23 cellular contexts compared by ENCODE assay signal in genomic region chr16:57151369-57151768, GRCh38. TPM values are rescaled to one million over a fixed set of nuclear protein-coding genes. Genes with fewer than 3 reads are reported as not detected.
A peak's percentile ranks its signal among the peaks of the same experiment; 100 is the strongest.
DNase-seq lines count a peak whose midpoint lies in the region; TF ChIP-seq lines count a peak whose summit lies in the region.
"Had no signal": no experiment of that assay in that cellular context is flagged by ENCODE, and none has a peak within 500 bp of the region (broad histone marks: within the 10 kb centered on the region; RNA-seq: fewer than 3 reads in every experiment).

No MANE protein-coding gene starts in this region.

- H3K9me3 ChIP-seq in BLaER1 (no peaks in the 10 kb centered on the region), Loucy (ENCODE audit: insufficient read depth, low read depth, low read length) (no peaks in the 10 kb centered on the region), neural progenitor cell (ENCODE audit: low read depth) (no peaks in the 10 kb centered on the region)

- H2AFZ ChIP-seq in Loucy (ENCODE audit: low read length): no peak overlapping the region
- H2AFZ ChIP-seq in neural progenitor cell (replicated peaks): no peak overlapping the region

- intact Hi-C loops in dorsolateral prefrontal cortex (cut with DNase I): no loop called here

- no peaks in the 10 kb centered on the region for H3K9me3 Mint-ChIP-seq in neural progenitor cell
- H3K9me3 Mint-ChIP-seq: activated B cell treated with CpG ODN at 0.5 μM for 24 hours; IgD-negative memory B cell; stimulated activated memory B cell treated with anti-CD40 and anti-IgM and Interleukin-4, amounts not matched to agents 10 μg/mL and 1 μg/mL and 100 μg/mL, for 72 hours had no signal

- H3K27ac ChIP-seq in BLaER1: peak overlapping the region; percentile 91
- peak overlapping the region; percentile 18 to 100 (median 86) for H3K27ac ChIP-seq in dorsolateral prefrontal cortex
- H3K27ac ChIP-seq in neural progenitor cell: no peak overlapping the region

- H3K9me2 ChIP-seq in Loucy (replicated peaks; ENCODE audit: low read depth, low read length): no peaks in the 10 kb centered on the region

- no peaks in the 10 kb centered on the region for H3K79me2 ChIP-seq in Loucy (ENCODE audit: insufficient read depth, low read length)
- H3K79me2 ChIP-seq in neural progenitor cell (ENCODE audit: low read depth): no peaks in the 10 kb centered on the region

- peak overlapping the region; percentile 73 for H3K4me2 ChIP-seq in BLaER1
- peak overlapping the region; percentile 24 for H3K4me2 ChIP-seq in Loucy (ENCODE audit: low read depth, low read length, poor library complexity, severe bottlenecking)
- peak overlapping the region; percentile 18 for H3K4me2 ChIP-seq in neural progenitor cell

- H3F3A ChIP-seq in Loucy (ENCODE audit: low read depth) (0 out of 2 replicates have a peak, but pooled peaks cover 2% of the 10 kb centered on the region), neural progenitor cell (ENCODE audit: low read depth) (peaks cover 24% of the 10 kb centered on the region)

- no peak overlapping the region for H3K4me3 Mint-ChIP-seq in neural progenitor cell
- H3K4me3 Mint-ChIP-seq: activated B cell treated with CpG ODN at 0.5 μM for 24 hours; IgD-negative memory B cell; stimulated activated memory B cell treated with anti-CD40 and anti-IgM and Interleukin-4, amounts not matched to agents 10 μg/mL and 1 μg/mL and 100 μg/mL, for 72 hours had no signal

- H3K4me1 ChIP-seq in BLaER1 (peaks cover 75% of the 10 kb centered on the region), Loucy (ENCODE audit: insufficient read depth, low read length, poor library complexity, severe bottlenecking) (peaks cover 58% of the 10 kb centered on the region), neural progenitor cell (peaks cover 30% of the 10 kb centered on the region)

- H3K36me3 ChIP-seq in BLaER1 (peaks cover 57% of the 10 kb centered on the region), Loucy (ENCODE audit: insufficient read depth, low read length) (peaks cover 43% of the 10 kb centered on the region; the same call in 1 of the 2 replicates), neural progenitor cell (peaks cover 2% of the 10 kb centered on the region)

- TF ChIP-seq CTCF in Loucy (conservative IDR thresholded peaks at IDR 0.05; ENCODE audit: low read length) (no peak), dorsolateral prefrontal cortex (IDR thresholded peaks at IDR 0.05 in 54 of 56, conservative IDR thresholded peaks at IDR 0.05 in 2 of 56; ENCODE audit: low read depth in 1 of 56, partially characterized antibody in 56 of 56) (no peak), neural progenitor cell (IDR thresholded peaks at IDR 0.05) (no peak)

- H3K36me3 Mint-ChIP-seq in neural progenitor cell: peaks cover 36% of the 10 kb centered on the region

- no peak for DNase-seq in dorsolateral prefrontal cortex
- no peak for DNase-seq in neural progenitor cell (ENCODE audit: low spot score)
- no peak for DNase-seq in anterior cingulate cortex (lab: John Stamatoyannopoulos, UW)
- no peak for DNase-seq in T-helper 1 cell
- DNase-seq in OCI-M2 (lab: John Stamatoyannopoulos, UW; ENCODE audit: unreplicated experiment): no peak
- DNase-seq in NCI-H2029 treated with DMSO at 0.1 percent for 48 hours (lab: John Stamatoyannopoulos, UW): no peak
- DNase-seq: activated B cell treated with CpG ODN at 0.5 μM for 24 hours; activated CD4-positive, alpha-beta T cell treated with anti-CD3 and anti-CD28 coated beads, Interleukin-2, amount 50 U/mL, for 48 hours; activated gamma-delta T cell treated with Interleukin-2 at 50 U/mL for 16 hours; COR-L47; dermis blood vessel endothelial cell; DND-41; left cardiac atrium; NCI-H2107; NCI-H446 treated with DMSO at 0.1 percent for 48 hours; PC-3; SHP77; stimulated activated CD4-positive, alpha-beta T cell treated with anti-CD3 and anti-CD28 coated beads, Interleukin-2, amount 100 ng/mL, for 48 hours; T-helper 9 cell had no signal

- H3K27me3 Mint-ChIP-seq in neural progenitor cell (ENCODE audit: insufficient read depth, low read depth): peaks cover 6% of the 10 kb centered on the region
- H3K27me3 Mint-ChIP-seq: activated B cell treated with CpG ODN at 0.5 μM for 24 hours; IgD-negative memory B cell; stimulated activated memory B cell treated with anti-CD40 and anti-IgM and Interleukin-4, amounts not matched to agents 10 μg/mL and 1 μg/mL and 100 μg/mL, for 72 hours had no signal

- peaks cover 44% of the 10 kb centered on the region for H3K4me1 Mint-ChIP-seq in neural progenitor cell

- H4K20me1 ChIP-seq in BLaER1 (no peaks in the 10 kb centered on the region), Loucy (ENCODE audit: insufficient read depth, low read length, poor library complexity, severe bottlenecking) (no peaks in the 10 kb centered on the region), neural progenitor cell (ENCODE audit: low read depth) (peaks cover 12% of the 10 kb centered on the region)

- H3K9ac ChIP-seq in BLaER1 (peak overlapping the region; percentile 62), Loucy (ENCODE audit: low read depth, low read length, poor library complexity, severe bottlenecking) (peak overlapping the region; percentile 17), neural progenitor cell (no peak overlapping the region)

- no peak overlapping the region; the same call in 1 of the 2 replicates for H3K4me3 ChIP-seq in BLaER1
- H3K4me3 ChIP-seq in Loucy (ENCODE audit: low read length, poor library complexity, severe bottlenecking): no peak overlapping the region
- H3K4me3 ChIP-seq in dorsolateral prefrontal cortex: no peak overlapping the region
- no peak overlapping the region for H3K4me3 ChIP-seq in neural progenitor cell

- H3K27ac Mint-ChIP-seq in neural progenitor cell: no peak overlapping the region
- H3K27ac Mint-ChIP-seq: activated B cell treated with CpG ODN at 0.5 μM for 24 hours; IgD-negative memory B cell; stimulated activated memory B cell treated with anti-CD40 and anti-IgM and Interleukin-4, amounts not matched to agents 10 μg/mL and 1 μg/mL and 100 μg/mL, for 72 hours had no signal

- H3K27me3 ChIP-seq in BLaER1 (no peaks in the 10 kb centered on the region), Loucy (ENCODE audit: insufficient read depth, low read length, poor library complexity, severe bottlenecking) (no peaks in the 10 kb centered on the region), dorsolateral prefrontal cortex (no peaks in the 10 kb centered on the region), neural progenitor cell (no peaks in the 10 kb centered on the region)

RNA-seq across cellular contexts. Expression of gene PSME3IP1, which starts 34.5 kb away (rescaled TPM):
- 100 to 1,000 TPM; 100 to 178 (median 132) TPM for total RNA-seq in dorsolateral prefrontal cortex
- 106 and 184 TPM in 2 replicates for total RNA-seq in neural progenitor cell (ENCODE audit: low replicate concordance)

RNA-seq across cellular contexts. Expression of gene RSPRY1, which starts 34.8 kb away (rescaled TPM):
- total RNA-seq in dorsolateral prefrontal cortex (10 to 100 TPM; 21.4 to 53.0 (median 33.6) TPM), neural progenitor cell (ENCODE audit: low replicate concordance) (46.6 and 49.2 TPM in 2 replicates)

RNA-seq across cellular contexts. Expression of gene CPNE2, which starts 59.0 kb away (rescaled TPM):
- total RNA-seq in dorsolateral prefrontal cortex: 100 to 1,000 TPM in 2 of 120 experiments, 10 to 100 TPM in 118; 18.1 to 151 (median 44.9) TPM
- total RNA-seq in neural progenitor cell (ENCODE audit: low replicate concordance): 19.8 and 26.9 TPM in 2 replicates

Comparison
In these comparisons a context has a peak if more than half of its experiments do, and no peak if none do; other contexts are left out.
1. H3K4me2 ChIP-seq: peak in every context shown above with its lines; median percentile 73 in BLaER1; 24 in Loucy; 18 in neural progenitor cell.